Comparison of ENCODE assay signal across 1 cellular context in the genomic region with DNA sequence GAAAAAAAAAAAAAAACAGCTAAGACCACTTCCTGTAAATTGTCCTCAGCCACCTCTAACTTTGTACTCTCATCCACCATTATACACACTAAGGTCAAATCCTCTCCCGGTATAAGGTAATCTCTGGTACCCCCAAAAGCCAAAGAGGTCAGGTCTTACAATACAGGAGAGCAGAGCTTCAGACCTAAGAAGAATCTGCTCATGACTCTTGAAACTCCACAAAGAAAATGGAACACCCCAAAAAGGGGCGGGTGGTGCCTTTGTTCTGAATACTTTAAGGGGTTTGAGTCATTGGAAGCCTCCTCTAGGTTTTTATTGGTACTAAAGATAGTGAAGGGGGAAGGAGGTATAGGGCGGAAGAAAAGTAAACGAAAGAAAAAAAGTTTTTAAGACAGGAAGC.
TF ChIP-seq lines count a peak whose summit lies in the region.

No MANE protein-coding gene starts in this region.

TF ChIP-seq in IMR-90, 13 proteins besides CTCF, POLR2A, EP300 and RAD21:
- TF ChIP-seq CHD1 (IDR thresholded peaks at IDR 0.05; ENCODE audit: low read depth, low read length), result no peak
- TF ChIP-seq CEBPB (IDR thresholded peaks at IDR 0.05; ENCODE audit: low read depth, low read length), result no peak
- no peak for TF ChIP-seq BHLHE40 (IDR thresholded peaks at IDR 0.05; ENCODE audit: low read depth, low read length)
- TF ChIP-seq, protein P1, sequence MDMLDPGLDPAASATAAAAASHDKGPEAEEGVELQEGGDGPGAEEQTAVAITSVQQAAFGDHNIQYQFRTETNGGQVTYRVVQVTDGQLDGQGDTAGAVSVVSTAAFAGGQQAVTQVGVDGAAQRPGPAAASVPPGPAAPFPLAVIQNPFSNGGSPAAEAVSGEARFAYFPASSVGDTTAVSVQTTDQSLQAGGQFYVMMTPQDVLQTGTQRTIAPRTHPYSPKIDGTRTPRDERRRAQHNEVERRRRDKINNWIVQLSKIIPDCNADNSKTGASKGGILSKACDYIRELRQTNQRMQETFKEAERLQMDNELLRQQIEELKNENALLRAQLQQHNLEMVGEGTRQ (IDR thresholded peaks at IDR 0.05; ENCODE audit: low read depth, low read length), result no peak
- no peak for TF ChIP-seq FOS (IDR thresholded peaks at IDR 0.05; ENCODE audit: low read depth, low read length)
